8 cellular contexts compared by ENCODE assay signal in the genomic region with DNA sequence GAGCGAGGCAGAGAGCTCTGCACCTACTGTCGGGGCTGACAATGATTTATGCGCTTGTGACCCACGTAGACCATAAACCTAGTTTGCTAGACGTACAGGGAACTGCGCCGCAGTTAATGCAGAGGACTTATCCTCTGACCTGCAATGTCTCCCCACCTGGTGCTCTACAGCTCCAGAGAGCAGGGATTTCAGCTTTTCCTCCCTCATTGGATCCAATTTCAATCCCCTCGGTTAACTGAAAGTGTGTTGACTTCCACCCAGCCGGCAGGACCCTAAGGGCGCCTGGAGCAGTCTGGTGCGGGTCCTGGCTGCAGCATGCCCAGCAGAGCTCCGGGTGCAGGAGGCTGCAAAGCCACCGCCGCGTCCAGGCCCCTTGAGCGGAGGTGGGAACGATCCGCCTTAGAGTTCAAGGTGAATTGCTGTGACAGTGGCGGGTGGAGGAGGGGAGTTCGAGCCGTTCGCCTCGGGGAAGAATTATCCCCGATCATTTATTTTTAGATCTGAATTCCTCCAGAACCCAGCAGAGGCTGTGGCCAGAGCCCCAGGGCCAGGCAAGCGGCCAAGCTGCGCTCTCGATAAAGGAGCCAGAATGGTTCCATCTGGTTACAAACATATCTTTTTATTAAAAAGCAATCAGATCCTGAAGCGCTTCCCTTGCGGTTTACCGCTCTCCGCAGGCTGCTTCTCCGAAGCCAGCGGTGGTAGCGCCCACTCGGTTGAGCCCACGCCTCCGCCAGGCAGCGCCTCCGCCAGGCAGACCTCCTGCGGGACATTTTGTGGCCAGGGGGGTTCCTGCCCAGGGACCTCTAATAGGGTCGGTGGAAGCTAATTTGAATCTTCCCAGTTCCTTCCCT.
A peak's percentile ranks its signal among the peaks of the same experiment; 100 is the strongest.
DNase-seq lines count a peak whose midpoint lies in the region; ATAC-seq and TF ChIP-seq lines count a peak whose summit lies in the region.

No MANE protein-coding gene starts in this region.

- H3K4me3 ChIP-seq in DOHH2 (ENCODE audit: low read length): no peak overlapping the region
- H3K4me3 ChIP-seq in dorsolateral prefrontal cortex: peak overlapping the region in 32 of 59 donors; percentile 2 to 60 (median 29)
- peak overlapping the region; percentile 58 to 67 for H3K4me3 ChIP-seq in muscle layer of duodenum (ENCODE audit: low read depth in 1 of 2, low read length in 2 of 2)

- H3K36me3 ChIP-seq in DOHH2 (ENCODE audit: control insufficient read depth, low read length): no peaks in the 10 kb centered on the region
- H3K36me3 ChIP-seq in muscle layer of duodenum (ENCODE audit: control insufficient read depth in 1 of 2, insufficient read depth in 2 of 2, low read length in 2 of 2): no peaks in the 10 kb centered on the region

- H3K27me3 ChIP-seq in DOHH2 (ENCODE audit: control insufficient read depth, low read length) (peaks cover 64% of the 10 kb centered on the region), dorsolateral prefrontal cortex (peaks cover 36 to 86% (median 65%) of the 10 kb centered on the region in 45 donors), muscle layer of duodenum (ENCODE audit: low read depth, low read length) (peaks cover 51% of the 10 kb centered on the region)

- intact Hi-C loops in dorsolateral prefrontal cortex (cut with DNase I): loop anchor here in 1 of 2 donors (10.0 kb wide), 1 partner anchor 693 kb away; no protein-coding TSS in a partner anchor

- no peaks in the 10 kb centered on the region for H3K9me2 ChIP-seq in DOHH2 (replicated peaks; ENCODE audit: control insufficient read depth, low read length)

- H3K79me2 ChIP-seq in DOHH2 (ENCODE audit: control insufficient read depth, low read length): no peaks in the 10 kb centered on the region

- no peaks in the 10 kb centered on the region for H3K4me1 ChIP-seq in DOHH2 (ENCODE audit: control insufficient read depth, low read length)
- peaks cover 0 to 23% of the 10 kb centered on the region in 2 donors for H3K4me1 ChIP-seq in muscle layer of duodenum (ENCODE audit: control insufficient read depth in 1 of 2, insufficient read depth in 2 of 2, low read length in 2 of 2)

- peak overlapping the region; percentile 14; the same call in 1 of the 2 replicates for H3K4me2 ChIP-seq in DOHH2 (ENCODE audit: low read length)

- H3K27ac ChIP-seq in DOHH2 (ENCODE audit: low read depth, low read length): no peak overlapping the region
- H3K27ac ChIP-seq in dorsolateral prefrontal cortex: no peak overlapping the region
- no peak overlapping the region for H3K27ac ChIP-seq in muscle layer of duodenum (ENCODE audit: low read length)

- DNase-seq in NCI-H226: peak; percentile 2
- DNase-seq in dorsolateral prefrontal cortex: no peak
- DNase-seq in mesenteric fat pad (ENCODE audit: low spot score): no peak
- DNase-seq in NK-92 (lab: John Stamatoyannopoulos, UW; ENCODE audit: unreplicated experiment): no peak
- no peak for DNase-seq in COR-L47 (lab: John Stamatoyannopoulos, UW)

- H4K20me1 ChIP-seq in DOHH2 (ENCODE audit: control insufficient read depth, insufficient read depth, low read depth, low read length): no peaks in the 10 kb centered on the region

- H3F3A ChIP-seq in DOHH2 (ENCODE audit: control insufficient read depth, insufficient read depth): no peaks in the 10 kb centered on the region

- ATAC-seq in HG03095 (IDR thresholded peaks at IDR 0.05; ENCODE audit: unreplicated experiment): no peak

- TF ChIP-seq CTCF in DOHH2 (IDR thresholded peaks at IDR 0.05; ENCODE audit: low read depth, low read length, poor library complexity, severe bottlenecking): no peak
- TF ChIP-seq CTCF in dorsolateral prefrontal cortex (IDR thresholded peaks at IDR 0.05 in 54 of 56, conservative IDR thresholded peaks at IDR 0.05 in 2 of 56; ENCODE audit: low read depth in 1 of 56, partially characterized antibody in 56 of 56): no peak

- H3K9me3 ChIP-seq in DOHH2 (ENCODE audit: control insufficient read depth, insufficient read depth, low read length) (peaks cover 6% of the 10 kb centered on the region), muscle layer of duodenum (ENCODE audit: control insufficient read depth in 1 of 2, low read length in 2 of 2) (no peaks in the 10 kb centered on the region)
